In the genomic region with DNA sequence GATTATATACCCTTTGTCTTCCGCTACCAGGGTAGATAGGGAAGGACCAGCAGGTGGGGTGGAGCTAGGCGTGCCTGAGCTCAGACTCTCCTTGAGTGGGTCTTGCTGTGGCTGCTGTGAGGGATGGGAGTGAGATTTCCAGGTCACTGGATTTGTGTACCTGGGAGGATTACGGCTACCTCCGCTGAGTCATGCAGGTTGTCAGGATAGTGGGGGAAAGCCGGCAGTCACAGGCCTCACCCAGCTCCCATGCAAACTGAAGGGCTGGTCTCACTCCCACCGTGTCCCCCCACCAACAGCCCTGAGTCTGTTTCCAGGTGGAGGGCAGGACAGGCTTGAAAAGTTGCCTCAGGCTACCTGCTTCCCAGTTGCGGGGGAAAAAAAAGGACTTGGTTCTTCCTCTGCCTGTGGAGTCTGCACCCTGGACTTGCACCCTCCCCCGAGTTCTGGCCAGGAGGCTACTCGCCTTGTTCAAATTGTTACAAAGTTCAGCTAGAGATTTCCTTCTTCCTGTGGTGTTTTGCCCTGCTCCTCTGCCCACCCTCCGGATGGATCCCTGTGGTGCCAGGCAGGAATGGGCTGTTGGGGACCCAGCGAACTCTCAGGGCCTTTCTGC, we compare ENCODE assay signal across 20 cellular contexts.
"Had no signal": no experiment of that assay in that cellular context is flagged by ENCODE, and none has a peak within 500 bp of the region (broad histone marks: within the 10 kb centered on the region; RNA-seq: fewer than 3 reads in every experiment).

No MANE protein-coding gene starts in this region.

- H3K4me3 Mint-ChIP-seq: activated B cell treated with CpG ODN at 0.5 μM for 24 hours; activated CD8-positive, alpha-beta T cell treated with anti-CD3 and anti-CD28 coated beads for 36 hours; activated naive CD4-positive, alpha-beta T cell treated with anti-CD3 and anti-CD28 coated beads, Interleukin-2, amount 50 U/mL, for 24 hours; activated T-cell treated with anti-CD3 and anti-CD28 coated beads, Interleukin-2, amount 50 U/mL, for 4 hours; natural killer cell; T-helper 17 cell had no signal

- H3K36me3 Mint-ChIP-seq: activated naive CD4-positive, alpha-beta T cell treated with anti-CD3 and anti-CD28 coated beads, Interleukin-2, amount 50 U/mL, for 24 hours; natural killer cell had no signal

- H3K9me3 ChIP-seq: gastroesophageal sphincter, left lung, right atrium auricular region, upper lobe of left lung had no signal

- H3K27ac ChIP-seq: cardiac muscle cell, dorsolateral prefrontal cortex, gastroesophageal sphincter, left lung, right atrium auricular region, skin epidermis, upper lobe of left lung had no signal

- ATAC-seq: activated CD8-positive, alpha-beta T cell treated with anti-CD3 and anti-CD28 coated beads for 36 hours; activated T-cell treated with anti-CD3 and anti-CD28 coated beads, Interleukin-2, amount 50 U/mL, for 4 hours; gastroesophageal sphincter; left lung; natural killer cell; T-helper 17 cell had no signal

- H3K27ac Mint-ChIP-seq: activated B cell treated with CpG ODN at 0.5 μM for 24 hours; activated CD8-positive, alpha-beta T cell treated with anti-CD3 and anti-CD28 coated beads for 36 hours; activated naive CD4-positive, alpha-beta T cell treated with anti-CD3 and anti-CD28 coated beads, Interleukin-2, amount 50 U/mL, for 24 hours; natural killer cell; T-helper 17 cell had no signal

- H3K4me3 ChIP-seq: cardiac muscle cell, dorsolateral prefrontal cortex, gastroesophageal sphincter, left lung, right atrium auricular region, skin epidermis, upper lobe of left lung had no signal

- H3K27me3 Mint-ChIP-seq: activated B cell treated with CpG ODN at 0.5 μM for 24 hours; activated CD8-positive, alpha-beta T cell treated with anti-CD3 and anti-CD28 coated beads for 36 hours; activated naive CD4-positive, alpha-beta T cell treated with anti-CD3 and anti-CD28 coated beads, Interleukin-2, amount 50 U/mL, for 24 hours had no signal

- H3K36me3 ChIP-seq: cardiac muscle cell, gastroesophageal sphincter, left lung, right atrium auricular region, upper lobe of left lung had no signal

- H3K4me1 Mint-ChIP-seq: natural killer cell, T-helper 17 cell had no signal

- DNase-seq: activated B cell treated with CpG ODN at 0.5 μM for 24 hours; activated CD4-positive, alpha-beta T cell treated with anti-CD3 and anti-CD28 coated beads for 48 hours; activated CD8-positive, alpha-beta T cell treated with anti-CD3 and anti-CD28 coated beads for 36 hours; activated effector memory CD4-positive, alpha-beta T cell treated with Interleukin-2 at 50 U/mL for 16 hours; activated T-cell treated with anti-CD3 and anti-CD28 coated beads, Interleukin-2, amount 50 U/mL, for 4 hours; dorsolateral prefrontal cortex; left lung; mammary epithelial cell; natural killer cell; occipital lobe; stimulated activated CD4-positive, alpha-beta T cell treated with anti-CD3 and anti-CD28 coated beads, Interleukin-4, amount 100 ng/mL, for 4 hours; stimulated activated CD8-positive, alpha-beta memory T cell treated with anti-CD3 and anti-CD28 coated beads, Interleukin-4, amount 100 ng/mL, for 48 hours; stimulated activated naive CD4-positive, alpha-beta T cell treated with Interleukin-2 at 50 U/mL for 16 hours; T-helper 17 cell; upper lobe of left lung had no signal

- H3K27me3 ChIP-seq: cardiac muscle cell, dorsolateral prefrontal cortex, gastroesophageal sphincter, left lung, right atrium auricular region, upper lobe of left lung had no signal

- H3K4me1 ChIP-seq: gastroesophageal sphincter, left lung, right atrium auricular region, upper lobe of left lung had no signal

- H3K9me3 Mint-ChIP-seq: activated naive CD4-positive, alpha-beta T cell treated with anti-CD3 and anti-CD28 coated beads, Interleukin-2, amount 50 U/mL, for 24 hours had no signal
